Comparison of ENCODE assay signal across 12 cellular contexts in genomic region chr9:121283856-121284732, GRCh38. TPM values are rescaled to one million over a fixed set of nuclear protein-coding genes. Genes with fewer than 3 reads are reported as not detected.
A peak's percentile ranks its signal among the peaks of the same experiment; 100 is the strongest.
DNase-seq lines count a peak whose midpoint lies in the region; ATAC-seq and TF ChIP-seq lines count a peak whose summit lies in the region.
"Had no signal": no experiment of that assay in that cellular context is flagged by ENCODE, and none has a peak within 500 bp of the region (broad histone marks: within the 10 kb centered on the region; RNA-seq: fewer than 3 reads in every experiment).

No MANE protein-coding gene starts in this region.

- no peaks in the 10 kb centered on the region for H3K36me3 ChIP-seq in BLaER1
- H3K36me3 ChIP-seq in esophagus muscularis mucosa = no peaks in the 10 kb centered on the region

- DNase-seq in RWPE1 (ENCODE audit: low spot score) = no peak
- DNase-seq in esophagus muscularis mucosa (ENCODE audit: extremely low spot score) = no peak
- DNase-seq in pons (ENCODE audit: low spot score) = peak; percentile 28
- no peak for DNase-seq in T-helper 9 cell
- DNase-seq in iPS-NIHi11 (ENCODE audit: low spot score) = no peak
- DNase-seq in A172 (ENCODE audit: low spot score) = no peak
- DNase-seq: activated CD4-positive, CD25-positive, alpha-beta regulatory T cell treated with anti-CD3 and anti-CD28 coated beads, Interleukin-2, amount 50 U/mL, for 72 hours; CD8-positive, alpha-beta T cell; NCI-H1048 had no signal

- POLR2A ChIA-PET in RWPE1 (lab: Yijun Ruan, JAX; ENCODE audit: low non-redundant PET) = no interaction called here

- intact Hi-C loops in esophagus muscularis mucosa (cut with DNase I) = no loop called here

- 45% methylated on average over 11 of the region's 11 CpGs for whole genome bisulfite sequencing in esophagus muscularis mucosa

- CTCF ChIA-PET in RWPE1 (lab: Yijun Ruan, JAX) = interaction anchor here (0.6 to 1.0 kb wide), 4 partner anchors 16 to 213 kb away, joined by 3 to 5 read pairs (median 4); partner anchors contain the start of gene GSN

- H3K4me1 ChIP-seq in BLaER1 (peaks cover 95% of the 10 kb centered on the region), esophagus muscularis mucosa (peaks cover 97 to 100% (median 100%) of the 10 kb centered on the region in 4 donors)

- H3K9ac ChIP-seq in BLaER1 = 0 out of 2 replicates have a peak overlapping the region, but pooled peaks have one; percentile 14

- TF ChIP-seq CTCF in RWPE1 (conservative IDR thresholded peaks at IDR 0.05; ENCODE audit: low read depth) = no peak
- no peak for TF ChIP-seq CTCF in esophagus muscularis mucosa (IDR thresholded peaks at IDR 0.05)

- H3K4me3 ChIP-seq in BLaER1 = no peak overlapping the region
- H3K4me3 ChIP-seq in esophagus muscularis mucosa = no peak overlapping the region
- H3K4me3 ChIP-seq: mucosa of descending colon had no signal

- no peak for ATAC-seq in HG03280 (IDR thresholded peaks at IDR 0.05; ENCODE audit: unreplicated experiment)
- ATAC-seq: CD8-positive, alpha-beta T cell; mucosa of descending colon had no signal

- TF ChIP-seq EP300 in esophagus muscularis mucosa (IDR thresholded peaks at IDR 0.05) = no peak

- TF ChIP-seq POLR2A in esophagus muscularis mucosa (IDR thresholded peaks at IDR 0.05; ENCODE audit: low read depth) = no peak

- H4K20me1 ChIP-seq in BLaER1 = no peaks in the 10 kb centered on the region

- H3K27me3 ChIP-seq in BLaER1 (no peaks in the 10 kb centered on the region), esophagus muscularis mucosa (no peaks in the 10 kb centered on the region)

- H3K9me3 ChIP-seq in BLaER1 (no peaks in the 10 kb centered on the region), esophagus muscularis mucosa (no peaks in the 10 kb centered on the region)
- H3K9me3 ChIP-seq: mucosa of descending colon had no signal

- H3K4me2 ChIP-seq in BLaER1 = peak overlapping the region; percentile 94

- H3K27ac ChIP-seq in BLaER1 = peak overlapping the region; percentile 67
- H3K27ac ChIP-seq in RWPE1 = peak overlapping the region; percentile 99
- peak overlapping the region; percentile 94 to 99 (median 96) for H3K27ac ChIP-seq in esophagus muscularis mucosa (replicated peaks in 1 of 4)

RNA-seq across cellular contexts. Expression of gene GSN, which starts 16.1 kb away (rescaled TPM):
- 1,000 to 10,000 TPM; 2,509 to 3,811 (median 3,170) TPM for total RNA-seq in esophagus muscularis mucosa
- 162 and 164 TPM in 2 replicates for total RNA-seq in A172 (2014; rRNA removed; shearing (Covaris generic))

Comparison
In these comparisons a context has a peak if more than half of its experiments do, and no peak if none do; other contexts are left out.
1. RNA of gene GSN, which starts 16.1 kb away (total RNA-seq): 2,509 to 3,811 TPM in esophagus muscularis mucosa; 162 to 164 TPM in A172; every median in the first group is over 10 times any median in the second.
2. Peak in every context shown above with its lines, with median percentiles within 50 percentile points of each other: H3K27ac ChIP-seq.